Comparison of ENCODE assay signal across 23 cellular contexts in genomic region chr15:73797366-73798158, GRCh38. TPM values are rescaled to one million over a fixed set of nuclear protein-coding genes. Genes with fewer than 3 reads are reported as not detected.
DNase-seq lines count a peak whose midpoint lies in the region; ATAC-seq, FAIRE-seq and TF ChIP-seq lines count a peak whose summit lies in the region.
"Had no signal": no experiment of that assay in that cellular context is flagged by ENCODE, and none has a peak within 500 bp of the region (broad histone marks: within the 10 kb centered on the region; RNA-seq: fewer than 3 reads in every experiment).

No MANE protein-coding gene starts in this region.

- H3K9me3 Mint-ChIP-seq in stimulated activated effector memory CD8-positive, alpha-beta T cell treated with anti-CD3 and anti-CD28 coated beads, Interleukin-12 subunit alpha, Interleukin-12 subunit beta, amount 100 ng/mL, for 72 hours, result no peaks in the 10 kb centered on the region
- H3K9me3 Mint-ChIP-seq: CD4-positive, alpha-beta T cell; CD8-positive, alpha-beta memory T cell had no signal

- ATAC-seq in GM12878, result no peak
- ATAC-seq in stimulated activated effector memory CD8-positive, alpha-beta T cell treated with anti-CD3 and anti-CD28 coated beads, Interleukin-12 subunit alpha, Interleukin-12 subunit beta, amount 100 ng/mL, for 72 hours, result no peak

- H3K4me3 ChIP-seq in HEK293 (ENCODE audit: low read depth, low read length) (no peak overlapping the region), GM12878 (no peak overlapping the region), thyroid gland (replicated peaks in 1 of 3) (no peak overlapping the region)
- H3K4me3 ChIP-seq: BLaER1 treated with 17β-estradiol and CSF1 and Interleukin-3, amounts not matched to agents 10 nM and 100 nM had no signal

- POLR2A ChIA-PET in HEK293 (lab: Yijun Ruan, JAX), result no interaction called here
- POLR2A ChIA-PET in GM12878 (lab: Charles Lee), result no interaction called here

- TF ChIP-seq POLR2A in GM12878 (IDR thresholded peaks at IDR 0.05; ENCODE audit: low read depth, low read length) (no peak), thyroid gland (IDR thresholded peaks at IDR 0.05) (no peak)

- BruUV-seq in GM12878 (replicated peaks; lab: Mats Ljungman, UMichigan), result no TSS peak

- no peak overlapping the region for H2AFZ ChIP-seq in GM12878 (ENCODE audit: control insufficient read depth, low read depth, low read length)

- TF ChIP-seq RAD21 in GM12878 (IDR thresholded peaks at IDR 0.05; ENCODE audit: insufficient read depth, low read depth, low read length), result no peak

- DNase-seq in GM12878 (ENCODE audit: low read depth, low spot score) (no peak), myocyte (ENCODE audit: low read depth) (peak; percentile 27), thyroid gland (peak; percentile 69 to 74), RPMI8226 (no peak), NCI-H1436 (lab: John Stamatoyannopoulos, UW) (no peak)
- no peak for DNase-seq in stimulated activated effector memory CD8-positive, alpha-beta T cell treated with anti-CD3 and anti-CD28 coated beads, Interleukin-12 subunit alpha, Interleukin-12 subunit beta, amount 100 ng/mL, for 72 hours (ENCODE audit: low spot score in 2 of 2)
- DNase-seq: AML-193; BE2C; Calu3; CD4-positive, alpha-beta T cell; CD8-positive, alpha-beta memory T cell; DMS53; DMS79 treated with DMSO at 0.1 percent for 48 hours; GF-D8; GOT3; H7; HCEC 1CT had no signal

- SMC1A ChIA-PET in GM12878 (lab: Charles Lee; ENCODE audit: uncharacterized antibody, unreplicated experiment), result no interaction called here

- H3K27me3 ChIP-seq in GM12878 (replicated peaks in 1 of 2; ENCODE audit: control insufficient read depth in 2 of 2, insufficient read depth in 2 of 2, low read length in 1 of 2) (peaks cover 0 to 4% of the 10 kb centered on the region in 2 experiments; a peak in 1 of 4 replicates), thyroid gland (no peaks in the 10 kb centered on the region)
- H3K27me3 ChIP-seq: BE2C; BLaER1 treated with 17β-estradiol and CSF1 and Interleukin-3, amounts not matched to agents 10 nM and 100 nM had no signal

- no peak overlapping the region for H3K4me3 Mint-ChIP-seq in stimulated activated effector memory CD8-positive, alpha-beta T cell treated with anti-CD3 and anti-CD28 coated beads, Interleukin-12 subunit alpha, Interleukin-12 subunit beta, amount 100 ng/mL, for 72 hours
- H3K4me3 Mint-ChIP-seq: CD14-positive monocyte; CD4-positive, alpha-beta T cell; CD8-positive, alpha-beta memory T cell had no signal

- 10% methylated on average over 14 of the region's 14 CpGs for WGBS in GM12878 (ENCODE audit: insufficient coverage, insufficient replicate concordance, low lambda C conversion rate, missing lambda C conversion rate)
- 42 to 52% methylated on average over 11 to 12 of the region's 14 CpGs for WGBS in thyroid gland, 2 donors

- H3K27ac ChIP-seq in HEK293 (ENCODE audit: extremely low read depth, low read depth, low read length), result no peak overlapping the region
- H3K27ac ChIP-seq in GM12878 (ENCODE audit: control insufficient read depth, insufficient read depth), result no peak overlapping the region
- H3K27ac ChIP-seq in thyroid gland, result no peak overlapping the region
- H3K27ac ChIP-seq: 22Rv1; BLaER1 treated with 17β-estradiol and CSF1 and Interleukin-3, amounts not matched to agents 10 nM and 100 nM had no signal

- in situ Hi-C loops in GM12878 (cut with MboI), result no loop called here

- H3K4me1 Mint-ChIP-seq in stimulated activated effector memory CD8-positive, alpha-beta T cell treated with anti-CD3 and anti-CD28 coated beads, Interleukin-12 subunit alpha, Interleukin-12 subunit beta, amount 100 ng/mL, for 72 hours, result no peaks in the 10 kb centered on the region
- H3K4me1 Mint-ChIP-seq: CD8-positive, alpha-beta memory T cell had no signal

- no peak overlapping the region for H3K4me2 ChIP-seq in GM12878 (ENCODE audit: control insufficient read depth, insufficient read depth)
- H3K4me2 ChIP-seq: BLaER1 treated with 17β-estradiol and CSF1 and Interleukin-3, amounts not matched to agents 10 nM and 100 nM had no signal

- no peak for TF ChIP-seq CTCF in HEK293 (tag by site-specific recombination; IDR thresholded peaks at IDR 0.05)
- no peak for TF ChIP-seq CTCF in GM12878 (IDR thresholded peaks at IDR 0.05 in 2 of 3, conservative IDR thresholded peaks at IDR 0.05 in 1 of 3; ENCODE audit: control insufficient read depth in 2 of 3, extremely low read depth in 1 of 3, insufficient read depth in 1 of 3, low read depth in 3 of 3, low read length in 3 of 3)
- TF ChIP-seq CTCF in thyroid gland (IDR thresholded peaks at IDR 0.05), result no peak

- H3K36me3 Mint-ChIP-seq in stimulated activated effector memory CD8-positive, alpha-beta T cell treated with anti-CD3 and anti-CD28 coated beads, Interleukin-12 subunit alpha, Interleukin-12 subunit beta, amount 100 ng/mL, for 72 hours, result no peaks in the 10 kb centered on the region
- H3K36me3 Mint-ChIP-seq: CD14-positive monocyte; CD8-positive, alpha-beta memory T cell had no signal

- RAD21 ChIA-PET in GM12878 (lab: Charles Lee; ENCODE audit: unreplicated experiment), result no interaction called here

- FAIRE-seq in GM12878 (lab: Jason Lieb, UNC), result no peak
- FAIRE-seq: A204.1, GM12892 had no signal

- H4K20me1 ChIP-seq in GM12878 (ENCODE audit: control insufficient read depth, insufficient read depth), result no peaks in the 10 kb centered on the region
- H4K20me1 ChIP-seq: BLaER1 treated with 17β-estradiol and CSF1 and Interleukin-3, amounts not matched to agents 10 nM and 100 nM had no signal

- no peaks in the 10 kb centered on the region for H3K9me3 ChIP-seq in HEK293 (ENCODE audit: control insufficient read depth, insufficient read depth, low read depth, low read length)
- no peaks in the 10 kb centered on the region for H3K9me3 ChIP-seq in GM12878 (replicated peaks; ENCODE audit: control insufficient read depth, insufficient read depth, low read length)
- no peaks in the 10 kb centered on the region for H3K9me3 ChIP-seq in thyroid gland
- H3K9me3 ChIP-seq: BE2C; BLaER1 treated with 17β-estradiol and CSF1 and Interleukin-3, amounts not matched to agents 10 nM and 100 nM had no signal

- H3K36me3 ChIP-seq in HEK293 (ENCODE audit: control insufficient read depth in 2 of 2, insufficient read depth in 1 of 2, low read length in 2 of 2) (no peaks in the 10 kb centered on the region), GM12878 (ENCODE audit: control insufficient read depth in 2 of 2, insufficient read depth in 2 of 2, low read length in 1 of 2) (no peaks in the 10 kb centered on the region), thyroid gland (no peaks in the 10 kb centered on the region)
- H3K36me3 ChIP-seq: BE2C; BLaER1 treated with 17β-estradiol and CSF1 and Interleukin-3, amounts not matched to agents 10 nM and 100 nM had no signal

- no peak overlapping the region for H3K27ac Mint-ChIP-seq in stimulated activated effector memory CD8-positive, alpha-beta T cell treated with anti-CD3 and anti-CD28 coated beads, Interleukin-12 subunit alpha, Interleukin-12 subunit beta, amount 100 ng/mL, for 72 hours
- H3K27ac Mint-ChIP-seq: CD14-positive monocyte; CD4-positive, alpha-beta T cell; CD8-positive, alpha-beta memory T cell had no signal

- CTCF ChIA-PET in HEK293 (lab: Yijun Ruan, JAX), result interaction anchor here (0.7 kb wide), 2 partner anchors 24 to 171 kb away, joined by 3 read pairs; no protein-coding TSS in a partner anchor
- CTCF ChIA-PET in GM12878 (lab: Yijun Ruan, JAX), result no interaction called here

- H3K9ac ChIP-seq in GM12878 (ENCODE audit: control insufficient read depth, insufficient read depth, low read length), result no peak overlapping the region
- H3K9ac ChIP-seq: BLaER1 treated with 17β-estradiol and CSF1 and Interleukin-3, amounts not matched to agents 10 nM and 100 nM had no signal

- H3K4me1 ChIP-seq in HEK293 (ENCODE audit: control insufficient read depth, insufficient read depth, low read length) (no peaks in the 10 kb centered on the region; the same call in 1 of the 2 replicates), GM12878 (ENCODE audit: control insufficient read depth, insufficient read depth, low read length) (no peaks in the 10 kb centered on the region), thyroid gland (peaks cover 29 to 33% of the 10 kb centered on the region in 2 donors)
- H3K4me1 ChIP-seq: BE2C had no signal

- H3K79me2 ChIP-seq in GM12878 (ENCODE audit: control insufficient read depth, insufficient read depth, low read length), result no peaks in the 10 kb centered on the region

- intact Hi-C loops in GM12878 (cut with micrococcal nuclease; ENCODE audit: unreplicated experiment) (no loop called here), thyroid gland (cut with DNase I) (no loop called here)

- TF ChIP-seq EP300 in GM12878 (IDR thresholded peaks at IDR 0.05; ENCODE audit: borderline replicate concordance in 1 of 2, control insufficient read depth in 1 of 2, low read depth in 2 of 2, low read length in 2 of 2), result no peak

TF ChIP-seq in HEK293, 187 proteins besides CTCF, POLR2A, EP300 and RAD21 (continues in another document):
- TF ChIP-seq ZNF394 (tag by site-specific recombination; IDR thresholded peaks at IDR 0.05; ENCODE audit: borderline replicate concordance) (no peak), ZNF24 (tag by site-specific recombination; IDR thresholded peaks at IDR 0.05) (peak; percentile 71; the same call in 1 of the 2 replicates), ZNF324 (tag by site-specific recombination; IDR thresholded peaks at IDR 0.05) (no peak)

TF ChIP-seq in GM12878, 131 proteins besides CTCF, POLR2A, EP300 and RAD21 (continues in another document):
- no peak for TF ChIP-seq POLR2AphosphoS2 (IDR thresholded peaks at IDR 0.05; ENCODE audit: low read depth, low read length)
- no peak for TF ChIP-seq MEF2B (IDR thresholded peaks at IDR 0.05; ENCODE audit: partially characterized antibody, poor library complexity, severe bottlenecking)
- TF ChIP-seq ZNF24 (IDR thresholded peaks at IDR 0.05), result peak; percentile 46; the same call in 1 of the 2 replicates

RNA-seq across cellular contexts. Expression of gene INSYN1, which starts 44.4 kb away (rescaled TPM):
- total RNA-seq in GM12878 (2013; cell fraction: nucleolus; rRNA removed), result not detected in 2 replicates
- total RNA-seq in GM12878 (2014; rRNA removed) (not detected in 2 replicates), GM12878 (2014; rRNA removed; fragmentation: Illumina TruSeq; extraction: Trizol) (not detected in 2 replicates), GM12878 (2021) (not detected in 2 replicates), myocyte (0.32 and 0.73 TPM in 2 replicates), thyroid gland (1 to 10 TPM in 3 of 4 donors, under 1 TPM in 1; 0.83 to 2.5 (median 2.0) TPM)
- not detected for polyA plus RNA-seq in GM12878 (2011; ENCODE audit: low read depth)
- polyA plus RNA-seq in GM12878 (2011; rRNA removed) (not detected in 2 replicates), GM12878 (2014; fragmentation: Illumina TruSeq; extraction: Trizol) (not detected in 2 replicates), GM12878 (2014; fragmentation: Nextera tagmentation; extraction: Ambion mirVana) (not detected), GM12878 (2014; rRNA removed) (not detected in 2 replicates), GM12878 (2016; fragmentation: Nextera tagmentation; extraction: Ambion mirVana) (not detected)
- polyA plus RNA-seq in GM12878 (2011; cell fraction: cytosol; rRNA removed), result not detected in 2 replicates
- not detected in 2 replicates for polyA plus RNA-seq in GM12878 (2011; cell fraction: nucleus; rRNA removed)
- not detected in 2 replicates for polyA plus RNA-seq in GM12878 (2012)
- not detected in 2 replicates for polyA minus RNA-seq in GM12878 (2011; rRNA and poly(A)+ RNA removed)
- not detected in 2 replicates for polyA minus RNA-seq in GM12878 (2011; cell fraction: cytosol; rRNA and poly(A)+ RNA removed)
- not detected in 2 replicates for polyA minus RNA-seq in GM12878 (2011; cell fraction: nucleus; rRNA and poly(A)+ RNA removed)
- polyA plus RNA-seq in myocyte (2012), result 3.8 TPM
- total RNA-seq: Calu3; CD4-positive, alpha-beta T cell; CD8-positive, alpha-beta memory T cell had no signal
- polyA plus RNA-seq: CD14-positive monocyte; CD8-positive, alpha-beta memory T cell had no signal

Comparison
In these comparisons a context has a peak if more than half of its experiments do, and no peak if none do; other contexts are left out.
1. DNase-seq: peak in myocyte (single experiment) and thyroid gland (2 of 2); none in GM12878 (single experiment), RPMI8226 (single experiment), stimulated activated effector memory CD8-positive, alpha-beta T cell treated with anti-CD3 and anti-CD28 coated beads, Interleukin-12 subunit alpha, Interleukin-12 subunit beta, amount 100 ng/mL, for 72 hours (0 of 2) and NCI-H1436 (single experiment).
2. Of the 9 proteins assayed by ChIP-seq in both HEK293 and GM12878: peak only in HEK293: none; only in GM12878: none; in both: ZNF24; in neither: 8.